Comparison of ENCODE assay signal across 14 cellular contexts in genomic region chr14:75604979-75605825, GRCh38. TPM values are rescaled to one million over a fixed set of nuclear protein-coding genes. Genes with fewer than 3 reads are reported as not detected.
DNase-seq lines count a peak whose midpoint lies in the region; ATAC-seq and TF ChIP-seq lines count a peak whose summit lies in the region.
"Had no signal": no experiment of that assay in that cellular context is flagged by ENCODE, and none has a peak within 500 bp of the region (broad histone marks: within the 10 kb centered on the region; RNA-seq: fewer than 3 reads in every experiment).

No MANE protein-coding gene starts in this region.

- H3K4me3 Mint-ChIP-seq in WTC11 (no peak overlapping the region), T-helper 17 cell (no peak overlapping the region)

- POLR2A ChIA-PET in WTC11 (lab: Charles Lee): no interaction called here

- H3K4me3 ChIP-seq in left ventricle myocardium inferior: peak overlapping the region; percentile 40
- H3K4me3 ChIP-seq: BLaER1 had no signal

- no peak for ATAC-seq in WTC11
- ATAC-seq in T-helper 17 cell: no peak
- ATAC-seq in GM19328 (IDR thresholded peaks at IDR 0.05; ENCODE audit: unreplicated experiment): no peak
- no peak for ATAC-seq in GM21723 (IDR thresholded peaks at IDR 0.05; ENCODE audit: unreplicated experiment)
- no peak for ATAC-seq in HG02678 (IDR thresholded peaks at IDR 0.05; ENCODE audit: unreplicated experiment)

- no peaks in the 10 kb centered on the region for H3K27me3 ChIP-seq in left ventricle myocardium inferior (ENCODE audit: low read depth)
- H3K27me3 ChIP-seq: BLaER1 had no signal

- intact Hi-C loops in left ventricle myocardium inferior (cut with micrococcal nuclease): no loop called here

- CTCF ChIA-PET in WTC11 (lab: Charles Lee): interaction anchor here (0.7 to 1.1 kb wide), 2 partner anchors 44 to 48 kb away, joined by 3 to 4 read pairs; no protein-coding TSS in a partner anchor

- H3K9me3 Mint-ChIP-seq in WTC11: peaks cover 7% of the 10 kb centered on the region

- H3K4me1 Mint-ChIP-seq in WTC11 (peaks cover 13% of the 10 kb centered on the region), T-helper 17 cell (no peaks in the 10 kb centered on the region)

- H3K36me3 ChIP-seq in left ventricle myocardium inferior: no peaks in the 10 kb centered on the region
- H3K36me3 ChIP-seq: BLaER1 had no signal

- H3K27ac ChIP-seq in left ventricle myocardium inferior (replicated peaks): peak overlapping the region; percentile 65
- H3K27ac ChIP-seq: BLaER1 had no signal

- H3K27me3 Mint-ChIP-seq in WTC11 (ENCODE audit: low read depth) (no peaks in the 10 kb centered on the region), T-helper 17 cell (no peaks in the 10 kb centered on the region)

- H3K27ac Mint-ChIP-seq in WTC11 (peak overlapping the region; percentile 21; the same call in 1 of the 2 replicates), T-helper 17 cell (no peak overlapping the region)

- DNase-seq in HT1080 (ENCODE audit: low read depth): peak; percentile 6
- DNase-seq in WTC11 (ENCODE audit: low spot score): no peak
- DNase-seq in left ventricle myocardium inferior: peak; percentile 49
- peak; percentile 76 for DNase-seq in pulmonary artery endothelial cell (ENCODE audit: low read depth, low spot score)
- DNase-seq in T-helper 17 cell: no peak
- DNase-seq: activated gamma-delta T cell treated with Interleukin-2 at 50 U/mL for 16 hours, cortex of kidney, NCI-H2081, occipital lobe, RPMI8226 had no signal

- H3K4me1 ChIP-seq in left ventricle myocardium inferior: peaks cover 50% of the 10 kb centered on the region
- H3K4me1 ChIP-seq: BLaER1 had no signal

- TF ChIP-seq CTCF in WTC11 (IDR thresholded peaks at IDR 0.05) (no peak), left ventricle myocardium inferior (IDR thresholded peaks at IDR 0.05; ENCODE audit: borderline replicate concordance) (no peak)

- no peaks in the 10 kb centered on the region for H3K36me3 Mint-ChIP-seq in WTC11
- no peaks in the 10 kb centered on the region for H3K36me3 Mint-ChIP-seq in T-helper 17 cell (ENCODE audit: low read depth)

- H3K9me3 ChIP-seq in left ventricle myocardium inferior (replicated peaks) (peaks cover 5% of the 10 kb centered on the region), T-helper 17 cell (ENCODE audit: control insufficient read depth, low read length, poor library complexity, severe bottlenecking) (no peaks in the 10 kb centered on the region)

TF ChIP-seq in WTC11, 78 proteins besides CTCF, POLR2A, EP300 and RAD21:
- TF ChIP-seq, protein P1, sequence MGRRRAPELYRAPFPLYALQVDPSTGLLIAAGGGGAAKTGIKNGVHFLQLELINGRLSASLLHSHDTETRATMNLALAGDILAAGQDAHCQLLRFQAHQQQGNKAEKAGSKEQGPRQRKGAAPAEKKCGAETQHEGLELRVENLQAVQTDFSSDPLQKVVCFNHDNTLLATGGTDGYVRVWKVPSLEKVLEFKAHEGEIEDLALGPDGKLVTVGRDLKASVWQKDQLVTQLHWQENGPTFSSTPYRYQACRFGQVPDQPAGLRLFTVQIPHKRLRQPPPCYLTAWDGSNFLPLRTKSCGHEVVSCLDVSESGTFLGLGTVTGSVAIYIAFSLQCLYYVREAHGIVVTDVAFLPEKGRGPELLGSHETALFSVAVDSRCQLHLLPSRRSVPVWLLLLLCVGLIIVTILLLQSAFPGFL (CRISPR knock-in tag; IDR thresholded peaks at IDR 0.05; ENCODE audit: borderline replicate concordance): no peak

RNA-seq across cellular contexts. Expression of gene FLVCR2, which starts 26.8 kb away (rescaled TPM):
- 0.67 and 0.85 TPM in 2 replicates for total RNA-seq in HT1080 (2014; rRNA removed; shearing (Covaris generic))
- 0.12 and 0.49 TPM in 2 replicates for polyA plus RNA-seq in HT1080 (2015; cell fraction: cytosol; rRNA removed)
- polyA plus RNA-seq in HT1080 (2015; cell fraction: nucleus; rRNA removed): 0.54 and 0.67 TPM in 2 replicates
- total RNA-seq in WTC11 (2021): 6.6 to 12.9 TPM (median 8.1 TPM) in 3 replicates
- 3.2 TPM for total RNA-seq in left ventricle myocardium inferior
- 0.40 and 2.2 TPM in 2 replicates for total RNA-seq in pulmonary artery endothelial cell
- 1 to 10 TPM; 6.5 to 8.1 TPM for total RNA-seq in T-helper 17 cell

RNA-seq across cellular contexts. Expression of gene ERG28, which starts 55.5 kb away (rescaled TPM):
- 11.9 and 15.2 TPM in 2 replicates for total RNA-seq in HT1080 (2014; rRNA removed; shearing (Covaris generic))
- 16.9 and 17.9 TPM in 2 replicates for polyA plus RNA-seq in HT1080 (2015; cell fraction: cytosol; rRNA removed)
- 4.9 and 6.1 TPM in 2 replicates for polyA plus RNA-seq in HT1080 (2015; cell fraction: nucleus; rRNA removed)
- total RNA-seq in WTC11 (2021) (27.9 to 29.9 TPM (median 29.4 TPM) in 3 replicates), left ventricle myocardium inferior (6.8 TPM), pulmonary artery endothelial cell (5.9 and 6.7 TPM in 2 replicates), T-helper 17 cell (1 to 10 TPM; 8.4 to 9.0 TPM)

RNA-seq across cellular contexts. Expression of gene TTLL5, which starts 55.8 kb away (rescaled TPM):
- 26.0 and 33.2 TPM in 2 replicates for total RNA-seq in HT1080 (2014; rRNA removed; shearing (Covaris generic))
- polyA plus RNA-seq in HT1080 (2015; cell fraction: cytosol; rRNA removed): 16.8 and 20.7 TPM in 2 replicates
- polyA plus RNA-seq in HT1080 (2015; cell fraction: nucleus; rRNA removed): 16.8 and 19.0 TPM in 2 replicates
- total RNA-seq in WTC11 (2021) (39.6 to 42.6 TPM (median 40.8 TPM) in 3 replicates), left ventricle myocardium inferior (16.3 TPM), pulmonary artery endothelial cell (43.8 and 46.2 TPM in 2 replicates), T-helper 17 cell (10 to 100 TPM; 26.0 to 31.9 TPM)

Comparison
In these comparisons a context has a peak if more than half of its experiments do, and no peak if none do; other contexts are left out.
1. DNase-seq: peak in HT1080 (single experiment), left ventricle myocardium inferior (single experiment) and pulmonary artery endothelial cell (single experiment); none in WTC11 (single experiment) and T-helper 17 cell (0 of 3).